In the genomic region with DNA sequence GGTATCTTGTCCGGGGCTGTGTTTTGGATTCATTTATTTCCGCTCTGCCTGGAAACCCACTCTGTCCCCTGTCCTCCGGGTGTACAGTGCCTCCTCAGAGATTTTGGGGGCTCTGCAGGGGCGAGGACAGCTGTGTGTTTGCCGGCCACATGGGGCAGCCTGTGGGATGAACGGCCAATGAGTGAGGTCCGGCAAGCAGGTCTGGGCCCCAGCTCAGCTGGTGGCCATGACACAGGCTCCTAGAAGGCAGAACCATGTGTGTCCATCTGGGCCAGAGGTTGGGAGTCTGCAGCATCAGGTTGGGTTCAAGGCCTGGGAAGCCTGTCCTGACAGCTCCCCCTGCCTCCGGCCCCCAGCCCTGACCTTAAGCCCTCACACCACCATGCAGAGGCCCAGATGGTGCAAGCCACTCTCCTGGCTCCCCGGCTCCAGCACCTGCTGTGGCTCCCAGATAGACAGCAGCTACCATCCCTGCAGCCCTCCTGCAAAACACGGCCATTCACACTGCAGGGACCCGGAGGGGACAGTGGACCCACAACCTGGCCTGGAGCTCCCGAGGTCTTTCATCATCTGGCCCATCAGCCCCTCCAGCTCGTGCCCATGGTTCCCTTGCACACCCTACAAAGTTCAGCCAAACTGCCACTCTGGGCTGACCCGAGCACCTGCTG, we compare ENCODE assay signal across 12 cellular contexts.
"Had no signal": no experiment of that assay in that cellular context is flagged by ENCODE, and none has a peak within 500 bp of the region (broad histone marks: within the 10 kb centered on the region; RNA-seq: fewer than 3 reads in every experiment).

No MANE protein-coding gene starts in this region.

- ATAC-seq: activated CD8-positive, alpha-beta T cell treated with anti-CD3 and anti-CD28 coated beads for 36 hours; activated T-helper 17 cell treated with anti-CD3 and anti-CD28 coated beads, Interleukin-2, amount 50 U/mL, for 72 hours; heart left ventricle; left lobe of liver; natural killer cell; right cardiac atrium; stimulated activated naive CD8-positive, alpha-beta T cell treated with anti-CD3 and anti-CD28 coated beads, Interleukin-15, Interleukin-2, amounts not matched to agents 100 U/mL and 50 U/mL, for 24 hours had no signal

- H3K36me3 ChIP-seq: breast epithelium, heart left ventricle had no signal

- H3K4me3 ChIP-seq: breast epithelium, heart left ventricle had no signal

- H3K27ac ChIP-seq: breast epithelium, heart left ventricle had no signal

- H3K9me3 Mint-ChIP-seq: activated B cell treated with CpG ODN at 0.5 μM for 24 hours; activated CD8-positive, alpha-beta T cell treated with anti-CD3 and anti-CD28 coated beads for 36 hours; activated T-helper 17 cell treated with anti-CD3 and anti-CD28 coated beads, Interleukin-2, amount 50 U/mL, for 72 hours; memory B cell; natural killer cell had no signal

- DNase-seq: activated B cell treated with CpG ODN at 0.5 μM for 24 hours; activated CD4-positive, alpha-beta T cell treated with anti-CD3 and anti-CD28 coated beads for 48 hours; activated CD8-positive, alpha-beta T cell treated with anti-CD3 and anti-CD28 coated beads for 36 hours; dermis blood vessel endothelial cell; natural killer cell; stimulated activated naive CD8-positive, alpha-beta T cell treated with anti-CD3 and anti-CD28 coated beads, Interleukin-15, Interleukin-2, amounts not matched to agents 100 U/mL and 50 U/mL, for 24 hours had no signal

- H3K4me1 ChIP-seq: breast epithelium had no signal

- H3K27ac Mint-ChIP-seq: activated B cell treated with CpG ODN at 0.5 μM for 24 hours; activated CD8-positive, alpha-beta T cell treated with anti-CD3 and anti-CD28 coated beads for 36 hours; activated T-helper 17 cell treated with anti-CD3 and anti-CD28 coated beads, Interleukin-2, amount 50 U/mL, for 72 hours; memory B cell; natural killer cell had no signal

- H3K27me3 Mint-ChIP-seq: activated CD8-positive, alpha-beta T cell treated with anti-CD3 and anti-CD28 coated beads for 36 hours; activated T-helper 17 cell treated with anti-CD3 and anti-CD28 coated beads, Interleukin-2, amount 50 U/mL, for 72 hours had no signal

- H3K36me3 Mint-ChIP-seq: memory B cell, natural killer cell had no signal

- H3K4me3 Mint-ChIP-seq: activated B cell treated with CpG ODN at 0.5 μM for 24 hours; activated CD8-positive, alpha-beta T cell treated with anti-CD3 and anti-CD28 coated beads for 36 hours; activated T-helper 17 cell treated with anti-CD3 and anti-CD28 coated beads, Interleukin-2, amount 50 U/mL, for 72 hours; memory B cell; natural killer cell had no signal

- H3K4me1 Mint-ChIP-seq: activated B cell treated with CpG ODN at 0.5 μM for 24 hours; activated T-helper 17 cell treated with anti-CD3 and anti-CD28 coated beads, Interleukin-2, amount 50 U/mL, for 72 hours; memory B cell had no signal

- H3K9me3 ChIP-seq: breast epithelium had no signal
